12 cellular contexts compared by ENCODE assay signal in the genomic region with DNA sequence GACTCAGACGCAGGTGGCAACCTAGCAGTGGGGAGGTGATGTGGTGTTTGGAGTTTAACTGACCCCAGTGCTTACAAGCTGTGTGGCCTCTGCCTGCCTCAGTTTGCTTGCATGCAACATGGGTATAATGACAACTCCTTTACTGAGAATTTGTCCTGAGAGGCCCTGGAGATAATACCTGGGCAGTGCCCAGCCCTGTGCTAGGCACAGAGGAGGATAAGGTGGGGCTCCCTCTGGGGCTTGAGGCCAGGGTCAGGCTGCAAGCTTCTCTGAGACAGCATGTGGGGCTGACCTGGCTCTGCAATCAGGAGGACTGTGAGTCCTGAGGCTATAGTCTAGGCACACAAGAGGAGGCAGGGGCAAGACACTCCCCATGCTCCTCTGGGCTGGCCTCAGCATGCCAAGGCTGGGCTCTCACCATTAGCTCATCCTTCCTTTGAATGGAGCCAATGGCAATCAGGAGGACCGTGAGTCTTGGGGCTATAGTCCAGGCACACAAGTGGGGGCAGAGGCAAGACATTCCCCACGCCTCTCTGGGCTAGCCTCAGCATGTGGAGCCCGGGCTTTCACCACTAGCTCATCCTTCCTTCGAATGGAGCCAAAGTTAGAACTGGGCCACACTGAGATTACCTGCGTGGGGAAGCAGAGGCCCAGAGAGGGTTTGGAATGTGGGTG.
DNase-seq lines count a peak whose midpoint lies in the region; ATAC-seq and TF ChIP-seq lines count a peak whose summit lies in the region.
"Had no signal": no experiment of that assay in that cellular context is flagged by ENCODE, and none has a peak within 500 bp of the region (broad histone marks: within the 10 kb centered on the region; RNA-seq: fewer than 3 reads in every experiment).

No MANE protein-coding gene starts in this region.

- H3K4me1 ChIP-seq in mammary epithelial cell (ENCODE audit: insufficient read depth, low read length) (peaks cover 22% of the 10 kb centered on the region), foreskin keratinocyte (no peaks in the 10 kb centered on the region), osteoblast (ENCODE audit: insufficient read depth, low read length) (no peaks in the 10 kb centered on the region)

- no peaks in the 10 kb centered on the region for H3K79me2 ChIP-seq in mammary epithelial cell (ENCODE audit: insufficient read depth, low read length)
- H3K79me2 ChIP-seq in osteoblast (ENCODE audit: insufficient read depth, low read length), result no peaks in the 10 kb centered on the region

- H3K27me3 ChIP-seq in mammary epithelial cell (ENCODE audit: insufficient read depth, low read length), result no peaks in the 10 kb centered on the region
- H3K27me3 ChIP-seq in foreskin keratinocyte, result peaks cover 4% of the 10 kb centered on the region
- H3K27me3 ChIP-seq in osteoblast (ENCODE audit: insufficient read depth, low read length), result peaks cover 12% of the 10 kb centered on the region
- H3K27me3 ChIP-seq: BLaER1 treated with 17β-estradiol and CSF1 and Interleukin-3, amounts not matched to agents 10 nM and 100 nM had no signal

- H3K4me3 ChIP-seq in mammary epithelial cell (replicated peaks in 1 of 3; ENCODE audit: insufficient read depth in 1 of 3, low read depth in 2 of 3, low read length in 3 of 3) (no peak overlapping the region), osteoblast (ENCODE audit: insufficient read depth, low read length) (no peak overlapping the region)
- H3K4me3 ChIP-seq: BLaER1 treated with 17β-estradiol and CSF1 and Interleukin-3, amounts not matched to agents 10 nM and 100 nM had no signal

- H3K9me3 ChIP-seq in mammary epithelial cell (replicated peaks; ENCODE audit: insufficient read depth, low read length) (no peaks in the 10 kb centered on the region), osteoblast (ENCODE audit: low read depth, low read length) (no peaks in the 10 kb centered on the region)
- H3K9me3 ChIP-seq: BLaER1 treated with 17β-estradiol and CSF1 and Interleukin-3, amounts not matched to agents 10 nM and 100 nM had no signal

- H3K27ac ChIP-seq in RWPE1 (no peak overlapping the region), mammary epithelial cell (ENCODE audit: insufficient read depth, low read depth, low read length) (no peak overlapping the region), foreskin keratinocyte (no peak overlapping the region), osteoblast (ENCODE audit: low read depth, low read length) (no peak overlapping the region)
- H3K27ac ChIP-seq: BLaER1 treated with 17β-estradiol and CSF1 and Interleukin-3, amounts not matched to agents 10 nM and 100 nM had no signal

- no peak overlapping the region for H3K9ac ChIP-seq in mammary epithelial cell (ENCODE audit: insufficient read depth, low read length)
- H3K9ac ChIP-seq: BLaER1 treated with 17β-estradiol and CSF1 and Interleukin-3, amounts not matched to agents 10 nM and 100 nM had no signal

- DNase-seq in RWPE1 (ENCODE audit: low spot score), result peak; percentile 41
- peak; percentile 80 for DNase-seq in mammary epithelial cell
- peak; percentile 89 to 94 for DNase-seq in foreskin keratinocyte
- peak; percentile 53 for DNase-seq in osteoblast (ENCODE audit: insufficient read length, low spot score, missing footprints)
- DNase-seq in amygdala (lab: John Stamatoyannopoulos, UW), result no peak
- DNase-seq: ACHN; CD4-positive, CD25-positive, alpha-beta regulatory T cell; DMS53 had no signal

- CTCF ChIA-PET in RWPE1 (lab: Yijun Ruan, JAX), result interaction anchor here (0.7 kb wide), 3 partner anchors 16 to 135 kb away, joined by 3 read pairs; no protein-coding TSS in a partner anchor
- CTCF ChIA-PET in mammary epithelial cell (lab: Charles Lee; ENCODE audit: low non-redundant PET), result no interaction called here

- dilution Hi-C loops in mammary epithelial cell (cut with HindIII; ENCODE audit: low sequenced_read_pairs), result no loop called here

- TF ChIP-seq CTCF in RWPE1 (conservative IDR thresholded peaks at IDR 0.05; ENCODE audit: low read depth) (no peak), mammary epithelial cell (conservative IDR thresholded peaks at IDR 0.05 in 1 of 2, IDR thresholded peaks at IDR 0.05 in 1 of 2; ENCODE audit: extremely low read depth in 1 of 2, insufficient read depth in 1 of 2, low read depth in 1 of 2, low read length in 2 of 2) (no peak), foreskin keratinocyte (conservative IDR thresholded peaks at IDR 0.05) (no peak), osteoblast (IDR thresholded peaks at IDR 0.05; ENCODE audit: extremely low read depth, low read depth, low read length) (no peak)

- ATAC-seq in foreskin keratinocyte (peak; percentile 66), HG02970 (IDR thresholded peaks at IDR 0.05; ENCODE audit: low FRiP score, unreplicated experiment) (no peak), HG03095 (IDR thresholded peaks at IDR 0.05; ENCODE audit: unreplicated experiment) (no peak)
- ATAC-seq: HCT116 had no signal

- WGBS in mammary epithelial cell (ENCODE audit: low coverage, missing lambda C conversion rate), result 20% methylated on average over 6 of the region's 6 CpGs

- no TSS peak for BruUV-seq in mammary epithelial cell (replicated peaks; lab: Mats Ljungman, UMichigan)

- no peaks in the 10 kb centered on the region for H4K20me1 ChIP-seq in mammary epithelial cell (ENCODE audit: insufficient read depth, low read length)
- no peaks in the 10 kb centered on the region for H4K20me1 ChIP-seq in osteoblast (ENCODE audit: insufficient read depth, low read length)
- H4K20me1 ChIP-seq: BLaER1 treated with 17β-estradiol and CSF1 and Interleukin-3, amounts not matched to agents 10 nM and 100 nM had no signal

- H3K4me2 ChIP-seq in mammary epithelial cell (ENCODE audit: insufficient read depth, low read depth, low read length) (peak overlapping the region; percentile 20), osteoblast (ENCODE audit: insufficient read depth, low read length) (no peak overlapping the region)
- H3K4me2 ChIP-seq: BLaER1 treated with 17β-estradiol and CSF1 and Interleukin-3, amounts not matched to agents 10 nM and 100 nM had no signal

- in situ Hi-C loops in mammary epithelial cell (cut with MboI; ENCODE audit: low sequenced_read_pairs in 2 of 2), result no loop called here

- POLR2A ChIA-PET in RWPE1 (lab: Yijun Ruan, JAX; ENCODE audit: low non-redundant PET), result no interaction called here

- H3K36me3 ChIP-seq in mammary epithelial cell (ENCODE audit: insufficient read depth, low read length), result no peaks in the 10 kb centered on the region
- no peaks in the 10 kb centered on the region for H3K36me3 ChIP-seq in osteoblast (ENCODE audit: insufficient read depth, low read length)
- H3K36me3 ChIP-seq: BLaER1 treated with 17β-estradiol and CSF1 and Interleukin-3, amounts not matched to agents 10 nM and 100 nM had no signal

- intact Hi-C loops in mammary epithelial cell (cut with micrococcal nuclease), result no loop called here

- H2AFZ ChIP-seq in mammary epithelial cell (ENCODE audit: low read depth, low read length) (peak overlapping the region; percentile 40), osteoblast (ENCODE audit: low read length) (no peak overlapping the region)

Comparison
In these comparisons a context has a peak if more than half of its experiments do, and no peak if none do; other contexts are left out.
1. DNase-seq: peak in RWPE1 (single experiment), mammary epithelial cell (single experiment), foreskin keratinocyte (2 of 2) and osteoblast (single experiment); none in amygdala (0 of 56).